1 cellular context compared by ENCODE assay signal in genomic region chr7:140176811-140177702, GRCh38.
A peak's percentile ranks its signal among the peaks of the same experiment; 100 is the strongest.
TF ChIP-seq lines count a peak whose summit lies in the region.

A gene with protein sequence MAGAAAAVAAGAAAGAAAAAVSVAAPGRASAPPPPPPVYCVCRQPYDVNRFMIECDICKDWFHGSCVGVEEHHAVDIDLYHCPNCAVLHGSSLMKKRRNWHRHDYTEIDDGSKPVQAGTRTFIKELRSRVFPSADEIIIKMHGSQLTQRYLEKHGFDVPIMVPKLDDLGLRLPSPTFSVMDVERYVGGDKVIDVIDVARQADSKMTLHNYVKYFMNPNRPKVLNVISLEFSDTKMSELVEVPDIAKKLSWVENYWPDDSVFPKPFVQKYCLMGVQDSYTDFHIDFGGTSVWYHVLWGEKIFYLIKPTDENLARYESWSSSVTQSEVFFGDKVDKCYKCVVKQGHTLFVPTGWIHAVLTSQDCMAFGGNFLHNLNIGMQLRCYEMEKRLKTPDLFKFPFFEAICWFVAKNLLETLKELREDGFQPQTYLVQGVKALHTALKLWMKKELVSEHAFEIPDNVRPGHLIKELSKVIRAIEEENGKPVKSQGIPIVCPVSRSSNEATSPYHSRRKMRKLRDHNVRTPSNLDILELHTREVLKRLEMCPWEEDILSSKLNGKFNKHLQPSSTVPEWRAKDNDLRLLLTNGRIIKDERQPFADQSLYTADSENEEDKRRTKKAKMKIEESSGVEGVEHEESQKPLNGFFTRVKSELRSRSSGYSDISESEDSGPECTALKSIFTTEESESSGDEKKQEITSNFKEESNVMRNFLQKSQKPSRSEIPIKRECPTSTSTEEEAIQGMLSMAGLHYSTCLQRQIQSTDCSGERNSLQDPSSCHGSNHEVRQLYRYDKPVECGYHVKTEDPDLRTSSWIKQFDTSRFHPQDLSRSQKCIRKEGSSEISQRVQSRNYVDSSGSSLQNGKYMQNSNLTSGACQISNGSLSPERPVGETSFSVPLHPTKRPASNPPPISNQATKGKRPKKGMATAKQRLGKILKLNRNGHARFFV (minus strand): TSS chr7:140176983. CDS start chr7:140176937, 46 bp downstream.

TF ChIP-seq in K562, 482 proteins besides CTCF, POLR2A, EP300 and RAD21 (continued from another document and continues in another):
- no peak for TF ChIP-seq ASH1L (IDR thresholded peaks at IDR 0.05; ENCODE audit: borderline replicate concordance, low read depth, partially characterized antibody)
- TF ChIP-seq DDX20 (tag; IDR thresholded peaks at IDR 0.05; ENCODE audit: low read depth) = no peak
- peak in 1 of 2 experiments; percentile 46; a peak in 1 of 4 replicates for TF ChIP-seq KDM4B (IDR thresholded peaks at IDR 0.05; ENCODE audit: borderline replicate concordance in 2 of 2, low read depth in 1 of 2)
- TF ChIP-seq, protein P1, sequence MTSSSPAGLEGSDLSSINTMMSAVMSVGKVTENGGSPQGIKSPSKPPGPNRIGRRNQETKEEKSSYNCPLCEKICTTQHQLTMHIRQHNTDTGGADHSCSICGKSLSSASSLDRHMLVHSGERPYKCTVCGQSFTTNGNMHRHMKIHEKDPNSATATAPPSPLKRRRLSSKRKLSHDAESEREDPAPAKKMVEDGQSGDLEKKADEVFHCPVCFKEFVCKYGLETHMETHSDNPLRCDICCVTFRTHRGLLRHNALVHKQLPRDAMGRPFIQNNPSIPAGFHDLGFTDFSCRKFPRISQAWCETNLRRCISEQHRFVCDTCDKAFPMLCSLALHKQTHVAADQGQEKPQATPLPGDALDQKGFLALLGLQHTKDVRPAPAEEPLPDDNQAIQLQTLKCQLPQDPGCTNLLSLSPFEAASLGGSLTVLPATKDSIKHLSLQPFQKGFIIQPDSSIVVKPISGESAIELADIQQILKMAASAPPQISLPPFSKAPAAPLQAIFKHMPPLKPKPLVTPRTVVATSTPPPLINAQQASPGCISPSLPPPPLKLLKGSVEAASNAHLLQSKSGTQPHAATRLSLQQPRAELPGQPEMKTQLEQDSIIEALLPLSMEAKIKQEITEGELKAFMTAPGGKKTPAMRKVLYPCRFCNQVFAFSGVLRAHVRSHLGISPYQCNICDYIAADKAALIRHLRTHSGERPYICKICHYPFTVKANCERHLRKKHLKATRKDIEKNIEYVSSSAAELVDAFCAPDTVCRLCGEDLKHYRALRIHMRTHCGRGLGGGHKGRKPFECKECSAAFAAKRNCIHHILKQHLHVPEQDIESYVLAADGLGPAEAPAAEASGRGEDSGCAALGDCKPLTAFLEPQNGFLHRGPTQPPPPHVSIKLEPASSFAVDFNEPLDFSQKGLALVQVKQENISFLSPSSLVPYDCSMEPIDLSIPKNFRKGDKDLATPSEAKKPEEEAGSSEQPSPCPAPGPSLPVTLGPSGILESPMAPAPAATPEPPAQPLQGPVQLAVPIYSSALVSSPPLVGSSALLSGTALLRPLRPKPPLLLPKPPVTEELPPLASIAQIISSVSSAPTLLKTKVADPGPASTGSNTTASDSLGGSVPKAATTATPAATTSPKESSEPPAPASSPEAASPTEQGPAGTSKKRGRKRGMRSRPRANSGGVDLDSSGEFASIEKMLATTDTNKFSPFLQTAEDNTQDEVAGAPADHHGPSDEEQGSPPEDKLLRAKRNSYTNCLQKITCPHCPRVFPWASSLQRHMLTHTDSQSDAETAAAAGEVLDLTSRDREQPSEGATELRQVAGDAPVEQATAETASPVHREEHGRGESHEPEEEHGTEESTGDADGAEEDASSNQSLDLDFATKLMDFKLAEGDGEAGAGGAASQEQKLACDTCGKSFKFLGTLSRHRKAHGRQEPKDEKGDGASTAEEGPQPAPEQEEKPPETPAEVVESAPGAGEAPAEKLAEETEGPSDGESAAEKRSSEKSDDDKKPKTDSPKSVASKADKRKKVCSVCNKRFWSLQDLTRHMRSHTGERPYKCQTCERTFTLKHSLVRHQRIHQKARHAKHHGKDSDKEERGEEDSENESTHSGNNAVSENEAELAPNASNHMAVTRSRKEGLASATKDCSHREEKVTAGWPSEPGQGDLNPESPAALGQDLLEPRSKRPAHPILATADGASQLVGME (CRISPR knock-in tag; IDR thresholded peaks at IDR 0.05) = peak; percentile 96
- TF ChIP-seq RNF2 (IDR thresholded peaks at IDR 0.05) = peak; percentile 80
- no peak for TF ChIP-seq ZNF121 (CRISPR knock-in tag; conservative IDR thresholded peaks at IDR 0.05)
- peak; percentile 63 for TF ChIP-seq POLR2B (IDR thresholded peaks at IDR 0.05; ENCODE audit: low read depth, partially characterized antibody)
- TF ChIP-seq HMG20B (CRISPR knock-in tag; IDR thresholded peaks at IDR 0.05) = no peak
- peak; percentile 37; the same call in 1 of the 2 replicates for TF ChIP-seq IRF1 (CRISPR knock-in tag; IDR thresholded peaks at IDR 0.05; ENCODE audit: borderline replicate concordance)
- TF ChIP-seq, protein P2, sequence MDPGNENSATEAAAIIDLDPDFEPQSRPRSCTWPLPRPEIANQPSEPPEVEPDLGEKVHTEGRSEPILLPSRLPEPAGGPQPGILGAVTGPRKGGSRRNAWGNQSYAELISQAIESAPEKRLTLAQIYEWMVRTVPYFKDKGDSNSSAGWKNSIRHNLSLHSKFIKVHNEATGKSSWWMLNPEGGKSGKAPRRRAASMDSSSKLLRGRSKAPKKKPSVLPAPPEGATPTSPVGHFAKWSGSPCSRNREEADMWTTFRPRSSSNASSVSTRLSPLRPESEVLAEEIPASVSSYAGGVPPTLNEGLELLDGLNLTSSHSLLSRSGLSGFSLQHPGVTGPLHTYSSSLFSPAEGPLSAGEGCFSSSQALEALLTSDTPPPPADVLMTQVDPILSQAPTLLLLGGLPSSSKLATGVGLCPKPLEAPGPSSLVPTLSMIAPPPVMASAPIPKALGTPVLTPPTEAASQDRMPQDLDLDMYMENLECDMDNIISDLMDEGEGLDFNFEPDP (CRISPR knock-in tag; IDR thresholded peaks at IDR 0.05) = 0 out of 2 replicates have a peak, but pooled peaks have one; percentile 52
- no peak for TF ChIP-seq CBFA2T2 (conservative IDR thresholded peaks at IDR 0.05)
- TF ChIP-seq RBBP5 (IDR thresholded peaks at IDR 0.05; ENCODE audit: borderline replicate concordance, insufficient read depth, low read length, poor library complexity, severe bottlenecking) = peak; percentile 91
- no peak for TF ChIP-seq PPARD (CRISPR knock-in tag; IDR thresholded peaks at IDR 0.05)
- peak; percentile 62; the same call in 1 of the 2 replicates for TF ChIP-seq NR2C2 (CRISPR knock-in tag; IDR thresholded peaks at IDR 0.05)
- TF ChIP-seq NR2C2 (tag; IDR thresholded peaks at IDR 0.05) = peak; percentile 71; the same call in 1 of the 2 replicates
- TF ChIP-seq JUND (IDR thresholded peaks at IDR 0.05; ENCODE audit: borderline replicate concordance, low read depth, low read length) = peak; percentile 34; the same call in 1 of the 2 replicates
- TF ChIP-seq JUND (tag; IDR thresholded peaks at IDR 0.05; ENCODE audit: borderline replicate concordance, low read depth, low read length) = peak; percentile 19; the same call in 1 of the 3 replicates
- TF ChIP-seq HDAC8 (tag; IDR thresholded peaks at IDR 0.05) = peak; percentile 59; the same call in 1 of the 2 replicates
- TF ChIP-seq, protein P3, sequence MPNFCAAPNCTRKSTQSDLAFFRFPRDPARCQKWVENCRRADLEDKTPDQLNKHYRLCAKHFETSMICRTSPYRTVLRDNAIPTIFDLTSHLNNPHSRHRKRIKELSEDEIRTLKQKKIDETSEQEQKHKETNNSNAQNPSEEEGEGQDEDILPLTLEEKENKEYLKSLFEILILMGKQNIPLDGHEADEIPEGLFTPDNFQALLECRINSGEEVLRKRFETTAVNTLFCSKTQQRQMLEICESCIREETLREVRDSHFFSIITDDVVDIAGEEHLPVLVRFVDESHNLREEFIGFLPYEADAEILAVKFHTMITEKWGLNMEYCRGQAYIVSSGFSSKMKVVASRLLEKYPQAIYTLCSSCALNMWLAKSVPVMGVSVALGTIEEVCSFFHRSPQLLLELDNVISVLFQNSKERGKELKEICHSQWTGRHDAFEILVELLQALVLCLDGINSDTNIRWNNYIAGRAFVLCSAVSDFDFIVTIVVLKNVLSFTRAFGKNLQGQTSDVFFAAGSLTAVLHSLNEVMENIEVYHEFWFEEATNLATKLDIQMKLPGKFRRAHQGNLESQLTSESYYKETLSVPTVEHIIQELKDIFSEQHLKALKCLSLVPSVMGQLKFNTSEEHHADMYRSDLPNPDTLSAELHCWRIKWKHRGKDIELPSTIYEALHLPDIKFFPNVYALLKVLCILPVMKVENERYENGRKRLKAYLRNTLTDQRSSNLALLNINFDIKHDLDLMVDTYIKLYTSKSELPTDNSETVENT (CRISPR knock-in tag; IDR thresholded peaks at IDR 0.05) = peak; percentile 95
- TF ChIP-seq CC2D1A (IDR thresholded peaks at IDR 0.05) = no peak
- 0 out of 2 replicates have a peak, but pooled peaks have one; percentile 5 for TF ChIP-seq ZSCAN32 (CRISPR knock-in tag; IDR thresholded peaks at IDR 0.05)
- TF ChIP-seq GABPB1 (CRISPR knock-in tag; IDR thresholded peaks at IDR 0.05) = peak; percentile 67
- TF ChIP-seq MCM5 (IDR thresholded peaks at IDR 0.05; ENCODE audit: low read depth) = no peak
- TF ChIP-seq ZNF224 (CRISPR knock-in tag; IDR thresholded peaks at IDR 0.05) = no peak
- TF ChIP-seq ZFP91 (CRISPR knock-in tag; IDR thresholded peaks at IDR 0.05) = peak; percentile 60; the same call in 1 of the 2 replicates
- TF ChIP-seq BRD9 (IDR thresholded peaks at IDR 0.05; ENCODE audit: low read depth, partially characterized antibody) = no peak
- no peak for TF ChIP-seq ZNF79 (CRISPR knock-in tag; IDR thresholded peaks at IDR 0.05; ENCODE audit: low read depth)
- no peak for TF ChIP-seq GATAD2A (IDR thresholded peaks at IDR 0.05)
- peak; percentile 50 for TF ChIP-seq NFIC (IDR thresholded peaks at IDR 0.05)
- TF ChIP-seq HMBOX1 (IDR thresholded peaks at IDR 0.05) = no peak
- peak; percentile 51 to 72; a peak in 2 of 4 replicates for TF ChIP-seq SIN3A (IDR thresholded peaks at IDR 0.05; ENCODE audit: borderline replicate concordance in 2 of 2, control insufficient read depth in 1 of 2, low read depth in 2 of 2, low read length in 2 of 2)
- TF ChIP-seq FOXP1 (CRISPR knock-in tag; IDR thresholded peaks at IDR 0.05) = peak; percentile 97
- TF ChIP-seq NR2F6 (CRISPR knock-in tag; IDR thresholded peaks at IDR 0.05) = no peak
- TF ChIP-seq BRF2 (IDR thresholded peaks at IDR 0.05; ENCODE audit: borderline replicate concordance, insufficient read depth, insufficient read length) = no peak
- peak; percentile 78; the same call in 1 of the 2 replicates for TF ChIP-seq BACH1 (tag; IDR thresholded peaks at IDR 0.05)
- peak; percentile 89 for TF ChIP-seq ZNF584 (CRISPR knock-in tag; IDR thresholded peaks at IDR 0.05; ENCODE audit: low read depth)
- no peak for TF ChIP-seq SMARCB1 (IDR thresholded peaks at IDR 0.05; ENCODE audit: insufficient read length, low read depth)
- TF ChIP-seq HOXB6 (CRISPR knock-in tag; IDR thresholded peaks at IDR 0.05; ENCODE audit: borderline replicate concordance) = no peak
- TF ChIP-seq, protein P4, sequence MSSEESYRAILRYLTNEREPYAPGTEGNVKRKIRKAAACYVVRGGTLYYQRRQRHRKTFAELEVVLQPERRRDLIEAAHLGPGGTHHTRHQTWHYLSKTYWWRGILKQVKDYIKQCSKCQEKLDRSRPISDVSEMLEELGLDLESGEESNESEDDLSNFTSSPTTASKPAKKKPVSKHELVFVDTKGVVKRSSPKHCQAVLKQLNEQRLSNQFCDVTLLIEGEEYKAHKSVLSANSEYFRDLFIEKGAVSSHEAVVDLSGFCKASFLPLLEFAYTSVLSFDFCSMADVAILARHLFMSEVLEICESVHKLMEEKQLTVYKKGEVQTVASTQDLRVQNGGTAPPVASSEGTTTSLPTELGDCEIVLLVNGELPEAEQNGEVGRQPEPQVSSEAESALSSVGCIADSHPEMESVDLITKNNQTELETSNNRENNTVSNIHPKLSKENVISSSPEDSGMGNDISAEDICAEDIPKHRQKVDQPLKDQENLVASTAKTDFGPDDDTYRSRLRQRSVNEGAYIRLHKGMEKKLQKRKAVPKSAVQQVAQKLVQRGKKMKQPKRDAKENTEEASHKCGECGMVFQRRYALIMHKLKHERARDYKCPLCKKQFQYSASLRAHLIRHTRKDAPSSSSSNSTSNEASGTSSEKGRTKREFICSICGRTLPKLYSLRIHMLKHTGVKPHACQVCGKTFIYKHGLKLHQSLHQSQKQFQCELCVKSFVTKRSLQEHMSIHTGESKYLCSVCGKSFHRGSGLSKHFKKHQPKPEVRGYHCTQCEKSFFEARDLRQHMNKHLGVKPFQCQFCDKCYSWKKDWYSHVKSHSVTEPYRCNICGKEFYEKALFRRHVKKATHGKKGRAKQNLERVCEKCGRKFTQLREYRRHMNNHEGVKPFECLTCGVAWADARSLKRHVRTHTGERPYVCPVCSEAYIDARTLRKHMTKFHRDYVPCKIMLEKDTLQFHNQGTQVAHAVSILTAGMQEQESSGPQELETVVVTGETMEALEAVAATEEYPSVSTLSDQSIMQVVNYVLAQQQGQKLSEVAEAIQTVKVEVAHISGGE (CRISPR knock-in tag; IDR thresholded peaks at IDR 0.05) = peak in 2 of 3 experiments; percentile 37 to 93; a peak in 2 of 6 replicates
